ENCODE assay signal across 12 cellular contexts in the genomic region with DNA sequence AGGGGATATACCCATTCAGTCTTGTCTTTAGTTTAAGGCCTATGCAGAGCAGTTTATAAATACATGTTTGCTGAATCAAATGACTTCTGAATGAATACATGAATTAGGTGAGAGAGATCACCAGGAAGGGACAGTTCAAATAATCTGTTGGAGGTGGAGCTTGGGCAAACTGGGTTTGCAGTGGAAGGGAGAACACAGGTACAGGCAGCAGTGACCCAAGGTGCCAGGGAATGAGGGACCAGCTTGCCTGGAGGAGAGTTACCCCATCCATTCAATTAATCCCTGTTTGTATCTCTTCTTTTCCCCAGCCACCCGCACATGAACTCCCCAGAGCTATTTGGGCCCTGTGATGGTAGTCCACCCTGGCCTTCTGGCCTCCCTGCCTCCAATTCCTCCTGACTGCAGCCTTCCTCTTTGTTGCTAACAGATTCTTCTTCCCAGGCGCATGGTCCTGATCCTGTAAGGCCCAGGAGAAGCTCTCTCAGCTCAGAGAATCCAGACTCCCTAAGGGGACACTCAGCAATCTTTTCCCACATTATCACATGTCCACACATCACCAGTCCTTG.
DNase-seq lines count a peak whose midpoint lies in the region; ATAC-seq, FAIRE-seq and TF ChIP-seq lines count a peak whose summit lies in the region.
"Had no signal": no experiment of that assay in that cellular context is flagged by ENCODE, and none has a peak within 500 bp of the region (broad histone marks: within the 10 kb centered on the region; RNA-seq: fewer than 3 reads in every experiment).

No MANE protein-coding gene starts in this region.

- peak overlapping the region; percentile 92 for H3K4me3 Mint-ChIP-seq in activated naive CD4-positive, alpha-beta T cell treated with anti-CD3 and anti-CD28 coated beads, Interleukin-2, amount 50 U/mL, for 24 hours
- H3K4me3 Mint-ChIP-seq in stimulated activated naive CD8-positive, alpha-beta T cell treated with anti-CD3 and anti-CD28 coated beads, Interleukin-15, amount 100 ng/mL, for 72 hours: peak overlapping the region; percentile 86 to 88

- no peak for FAIRE-seq in D721Med (lab: Jason Lieb, UNC)
- FAIRE-seq: endometrium, pancreas had no signal

- peak overlapping the region; percentile 73 for H3K4me3 ChIP-seq in epithelial cell of esophagus (ENCODE audit: low read length)

- peaks cover 39% of the 10 kb centered on the region for H3K4me1 Mint-ChIP-seq in activated naive CD4-positive, alpha-beta T cell treated with anti-CD3 and anti-CD28 coated beads, Interleukin-2, amount 50 U/mL, for 24 hours
- H3K4me1 Mint-ChIP-seq in stimulated activated naive CD8-positive, alpha-beta T cell treated with anti-CD3 and anti-CD28 coated beads, Interleukin-15, amount 100 ng/mL, for 72 hours: peaks cover 67% of the 10 kb centered on the region

- no peaks in the 10 kb centered on the region for H3K27me3 Mint-ChIP-seq in activated naive CD4-positive, alpha-beta T cell treated with anti-CD3 and anti-CD28 coated beads, Interleukin-2, amount 50 U/mL, for 24 hours
- peaks cover 14% of the 10 kb centered on the region for H3K27me3 Mint-ChIP-seq in stimulated activated naive CD8-positive, alpha-beta T cell treated with anti-CD3 and anti-CD28 coated beads, Interleukin-15, amount 100 ng/mL, for 72 hours

- DNase-seq in activated naive CD4-positive, alpha-beta T cell treated with anti-CD3 and anti-CD28 coated beads, Interleukin-2, amount 50 U/mL, for 16 hours: no peak
- DNase-seq in NCI-H69 (lab: John Stamatoyannopoulos, UW) (peak; percentile 8), epithelial cell of esophagus (ENCODE audit: low read depth) (no peak), GF-D8 (lab: John Stamatoyannopoulos, UW) (no peak), D721Med (ENCODE audit: insufficient read length, low spot score) (no peak)
- DNase-seq in stimulated activated naive CD8-positive, alpha-beta T cell treated with anti-CD3 and anti-CD28 coated beads, Interleukin-15, amount 100 ng/mL, for 72 hours: no peak
- DNase-seq: Karpas-422, NCI-H748 treated with DMSO at 0.1 percent for 48 hours had no signal

- H3K36me3 Mint-ChIP-seq in activated naive CD4-positive, alpha-beta T cell treated with anti-CD3 and anti-CD28 coated beads, Interleukin-2, amount 50 U/mL, for 24 hours: peaks cover 7% of the 10 kb centered on the region

- TF ChIP-seq CTCF in epithelial cell of esophagus (IDR thresholded peaks at IDR 0.05; ENCODE audit: insufficient read depth, low read depth, low read length, missing control alignments): no peak
- TF ChIP-seq CTCF in D721Med (IDR thresholded peaks at IDR 0.05; ENCODE audit: insufficient read depth, missing control alignments): no peak

- ATAC-seq in stimulated activated naive CD8-positive, alpha-beta T cell treated with anti-CD3 and anti-CD28 coated beads, Interleukin-15, amount 100 ng/mL, for 72 hours: no peak
- ATAC-seq in HG02938 (IDR thresholded peaks at IDR 0.05; ENCODE audit: unreplicated experiment): no peak

- H3K27ac Mint-ChIP-seq in activated naive CD4-positive, alpha-beta T cell treated with anti-CD3 and anti-CD28 coated beads, Interleukin-2, amount 50 U/mL, for 24 hours: no peak overlapping the region
- H3K27ac Mint-ChIP-seq in stimulated activated naive CD8-positive, alpha-beta T cell treated with anti-CD3 and anti-CD28 coated beads, Interleukin-15, amount 100 ng/mL, for 72 hours: no peak overlapping the region

- no peaks in the 10 kb centered on the region for H3K9me3 Mint-ChIP-seq in activated naive CD4-positive, alpha-beta T cell treated with anti-CD3 and anti-CD28 coated beads, Interleukin-2, amount 50 U/mL, for 24 hours
- peaks cover 5 to 13% of the 10 kb centered on the region in 2 donors for H3K9me3 Mint-ChIP-seq in stimulated activated naive CD8-positive, alpha-beta T cell treated with anti-CD3 and anti-CD28 coated beads, Interleukin-15, amount 100 ng/mL, for 72 hours
